9 cellular contexts compared by ENCODE assay signal in the genomic region with DNA sequence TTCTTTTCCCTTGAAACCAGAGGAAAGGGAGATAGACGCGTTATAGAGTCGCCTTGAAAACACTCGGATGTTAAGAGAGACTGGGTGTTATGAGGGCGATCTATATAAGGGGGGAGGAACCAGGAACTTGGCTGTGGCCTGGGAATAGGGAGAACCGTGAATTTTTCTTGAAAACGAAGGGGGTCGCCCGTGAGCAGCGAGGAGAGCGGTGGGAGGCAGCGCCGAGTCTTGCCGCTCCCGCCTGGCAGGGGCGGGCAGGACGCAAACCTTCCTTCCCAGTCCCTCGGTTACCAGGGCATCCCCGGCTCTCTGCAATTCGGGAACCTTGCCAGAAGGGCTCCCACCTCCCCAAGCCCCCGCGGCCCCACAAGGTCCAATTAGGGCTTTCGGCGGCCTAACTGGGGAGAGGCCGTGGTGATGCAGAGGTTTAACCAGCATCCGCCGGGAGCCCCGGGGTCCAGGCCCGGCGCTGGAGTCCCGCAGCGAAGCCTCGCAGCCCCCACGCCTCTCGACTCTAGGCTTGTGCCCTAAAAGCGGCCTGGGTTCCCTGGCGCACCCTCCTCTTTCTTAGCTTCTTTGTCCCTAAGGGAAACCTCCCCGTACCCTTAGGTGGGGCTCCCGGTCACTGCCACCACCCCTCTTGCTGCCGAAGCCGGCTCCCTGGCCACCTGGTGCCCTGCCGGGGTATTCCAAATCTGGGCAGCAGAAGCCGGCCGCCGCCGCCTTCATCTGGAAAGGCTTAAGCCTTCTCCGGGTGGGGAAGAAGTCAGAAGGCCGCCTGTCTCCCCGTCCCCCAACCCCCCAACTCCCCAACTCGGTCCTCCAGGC. TPM values are rescaled to one million over a fixed set of nuclear protein-coding genes. Genes with fewer than 3 reads are reported as not detected.
DNase-seq lines count a peak whose midpoint lies in the region; ATAC-seq and TF ChIP-seq lines count a peak whose summit lies in the region.
"Had no signal": no experiment of that assay in that cellular context is flagged by ENCODE, and none has a peak within 500 bp of the region (broad histone marks: within the 10 kb centered on the region; RNA-seq: fewer than 3 reads in every experiment).

No MANE protein-coding gene starts in this region.

- no TSS peak for BruUV-seq in HCT116 (replicated peaks; lab: Mats Ljungman, UMichigan)

- no peak overlapping the region for H3K27ac Mint-ChIP-seq in activated naive CD4-positive, alpha-beta T cell treated with anti-CD3 and anti-CD28 coated beads, Interleukin-2, amount 50 U/mL, for 72 hours
- H3K27ac Mint-ChIP-seq: CD4-positive, CD25-positive, alpha-beta regulatory T cell had no signal

- CTCF ChIA-PET in HCT116 (lab: Charles Lee) = interaction anchor here (0.5 to 1.5 kb wide), 3 partner anchors 12 to 124 kb away, joined by 3 read pairs; no protein-coding TSS in a partner anchor

- no peaks in the 10 kb centered on the region for H4K20me1 ChIP-seq in HCT116 (ENCODE audit: insufficient read depth)

- H3K9me3 Mint-ChIP-seq in activated naive CD4-positive, alpha-beta T cell treated with anti-CD3 and anti-CD28 coated beads, Interleukin-2, amount 50 U/mL, for 72 hours = no peaks in the 10 kb centered on the region
- H3K9me3 Mint-ChIP-seq: CD4-positive, CD25-positive, alpha-beta regulatory T cell had no signal

- H3K27ac ChIP-seq in HCT116 (ENCODE audit: low read depth, low read length) = no peak overlapping the region; the same call in 1 of the 2 replicates

- peak overlapping the region; percentile 93 for H3K4me2 ChIP-seq in HCT116 (ENCODE audit: low read length)

- no peaks in the 10 kb centered on the region; the same call in 1 of the 2 replicates for H3K27me3 ChIP-seq in HCT116 (ENCODE audit: insufficient read depth, low read length)

- no peaks in the 10 kb centered on the region for H3K9me3 ChIP-seq in HCT116 (ENCODE audit: control insufficient read depth in 1 of 2, insufficient read depth in 1 of 2, low read depth in 1 of 2, low read length in 2 of 2)

- TF ChIP-seq RAD21 in HCT116 (IDR thresholded peaks at IDR 0.05; ENCODE audit: low read depth) = peak; percentile 65

- no peak for TF ChIP-seq POLR2A in HCT116 (IDR thresholded peaks at IDR 0.05; ENCODE audit: borderline replicate concordance, extremely low read depth, insufficient read depth, insufficient read length)

- peak; percentile 21 to 58 (median 39); a peak in 4 of 6 replicates for TF ChIP-seq CTCF in HCT116 (IDR thresholded peaks at IDR 0.05 in 2 of 3, conservative IDR thresholded peaks at IDR 0.05 in 1 of 3; ENCODE audit: borderline replicate concordance in 1 of 3, insufficient read depth in 1 of 3, low read depth in 2 of 3, low read length in 2 of 3)

- peak overlapping the region; percentile 58 for H3K9ac ChIP-seq in HCT116 (ENCODE audit: low read length)

- RAD21 ChIA-PET in HCT116 (lab: Charles Lee; ENCODE audit: low non-redundant PET in 1 of 2, low total read pairs in 2 of 2, uncharacterized antibody in 2 of 2, unreplicated experiment in 2 of 2) = interaction anchor here in 1 of 2 experiments (0.6 kb wide), 1 partner anchor 189 kb away, joined by 3 read pairs; no protein-coding TSS in a partner anchor

- no peaks in the 10 kb centered on the region for H3K9me2 ChIP-seq in HCT116 (ENCODE audit: insufficient read depth)

- peak overlapping the region; percentile 74 for H2AFZ ChIP-seq in HCT116 (ENCODE audit: low read depth, low read length, poor library complexity, severe bottlenecking)

- peak overlapping the region; percentile 52 to 65 for H3K4me3 ChIP-seq in HCT116 (replicated peaks in 1 of 2; ENCODE audit: low read depth in 1 of 2, low read length in 2 of 2)

- peak; percentile 77 for ATAC-seq in HCT116
- ATAC-seq in activated naive CD4-positive, alpha-beta T cell treated with anti-CD3 and anti-CD28 coated beads, Interleukin-2, amount 50 U/mL, for 72 hours = peak; percentile 7 to 29

- POLR2A ChIA-PET in HCT116 (lab: Charles Lee) = no interaction called here

- H3K4me1 ChIP-seq in HCT116 (ENCODE audit: control insufficient read depth in 1 of 2, insufficient read depth in 2 of 2, low read length in 2 of 2) = peaks cover 0 to 13% of the 10 kb centered on the region in 2 experiments; a peak in 2 of 4 replicates

- peak; percentile 33 for DNase-seq in DMS153 treated with DMSO at 0.1 percent for 48 hours (lab: John Stamatoyannopoulos, UW; ENCODE audit: unreplicated experiment)
- DNase-seq in DMS153 (lab: John Stamatoyannopoulos, UW) = no peak
- peak; percentile 40 for DNase-seq in HCT116 (ENCODE audit: low read depth, low spot score)
- peak; percentile 54 to 63 for DNase-seq in NCI-H1930 (lab: John Stamatoyannopoulos, UW)
- DNase-seq in activated naive CD4-positive, alpha-beta T cell treated with anti-CD3 and anti-CD28 coated beads, Interleukin-2, amount 50 U/mL, for 72 hours (ENCODE audit: low spot score in 2 of 2) = no peak
- peak; percentile 65 for DNase-seq in globus pallidus (ENCODE audit: low spot score)
- peak in 54 of 56 donors; percentile 20 to 84 (median 62) for DNase-seq in nucleus accumbens (lab: John Stamatoyannopoulos, UW)
- DNase-seq in GM19240 (ENCODE audit: insufficient read length, low spot score) = no peak
- DNase-seq: CD4-positive, CD25-positive, alpha-beta regulatory T cell had no signal

- intact Hi-C loops in HCT116 (cut with micrococcal nuclease) = loop anchor here (1.0 kb wide), 1 partner anchor 115 kb away; no protein-coding TSS in a partner anchor

- no peaks in the 10 kb centered on the region for H3K36me3 Mint-ChIP-seq in activated naive CD4-positive, alpha-beta T cell treated with anti-CD3 and anti-CD28 coated beads, Interleukin-2, amount 50 U/mL, for 72 hours
- H3K36me3 Mint-ChIP-seq: CD4-positive, CD25-positive, alpha-beta regulatory T cell had no signal

- H3K36me3 ChIP-seq in HCT116 (ENCODE audit: control insufficient read depth in 1 of 2, insufficient read depth in 2 of 2, low read length in 2 of 2) = no peaks in the 10 kb centered on the region

- no peaks in the 10 kb centered on the region for H3K79me2 ChIP-seq in HCT116 (ENCODE audit: insufficient read depth, low read length)

TF ChIP-seq in HCT116, 20 proteins besides CTCF, POLR2A, EP300 and RAD21:
- TF ChIP-seq EGR1 (IDR thresholded peaks at IDR 0.05; ENCODE audit: low read depth) (no peak), POLR2AphosphoS5 (IDR thresholded peaks at IDR 0.05; ENCODE audit: low read depth, low read length) (0 out of 2 replicates have a peak, but pooled peaks have one; percentile 26)
TF ChIP-seq in HCT116: peak in this region for 1.

RNA-seq across cellular contexts. Expression of gene FHOD3, which starts 0.7 kb away (rescaled TPM):
- 4.0 TPM for total RNA-seq in HCT116 (2021; ENCODE audit: unreplicated experiment)
- 2.2 and 2.5 TPM in 2 replicates for polyA plus RNA-seq in HCT116 (2012)
- not detected for total RNA-seq in activated naive CD4-positive, alpha-beta T cell treated with anti-CD3 and anti-CD28 coated beads, Interleukin-2, amount 50 U/mL, for 72 hours
- total RNA-seq: CD4-positive, CD25-positive, alpha-beta regulatory T cell had no signal
- polyA plus RNA-seq: CD4-positive, CD25-positive, alpha-beta regulatory T cell had no signal

Comparison
In these comparisons a context has a peak if more than half of its experiments do, and no peak if none do; other contexts are left out.
1. DNase-seq: peak in DMS153 treated with DMSO at 0.1 percent for 48 hours (single experiment), HCT116 (single experiment), NCI-H1930 (2 of 2), globus pallidus (single experiment) and nucleus accumbens (54 of 56); none in DMS153 (single experiment), activated naive CD4-positive, alpha-beta T cell treated with anti-CD3 and anti-CD28 coated beads, Interleukin-2, amount 50 U/mL, for 72 hours (0 of 2) and GM19240 (single experiment).